8 cellular contexts compared by ENCODE assay signal in the genomic region with DNA sequence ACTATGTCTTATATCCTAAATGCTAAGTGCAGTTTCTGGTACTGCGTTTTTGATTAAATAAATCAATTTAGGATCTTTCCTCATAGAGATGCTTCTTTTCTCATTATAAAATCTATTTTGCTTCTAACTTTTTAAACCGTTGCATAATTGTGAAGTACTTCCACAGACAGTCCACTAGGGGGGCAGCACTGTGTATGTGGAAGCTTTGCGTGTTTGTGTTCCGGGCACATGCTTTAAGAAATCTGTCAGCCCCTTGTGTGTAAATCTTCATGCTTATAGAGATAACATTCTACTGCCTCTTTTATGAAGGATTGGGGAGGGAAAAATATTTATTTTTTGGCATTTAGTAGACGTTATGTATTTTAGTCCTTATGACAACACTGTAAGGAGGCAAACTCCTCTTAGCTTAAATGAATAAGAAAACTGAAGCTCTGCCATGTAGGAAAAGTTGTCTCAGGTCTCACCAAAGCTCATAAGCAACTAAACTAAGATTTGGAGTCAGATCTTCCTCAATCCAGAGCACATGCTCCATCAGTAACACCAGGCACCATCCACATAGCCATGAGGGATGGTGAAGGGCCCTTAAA.
A peak's percentile ranks its signal among the peaks of the same experiment; 100 is the strongest.
DNase-seq lines count a peak whose midpoint lies in the region; ATAC-seq, FAIRE-seq and TF ChIP-seq lines count a peak whose summit lies in the region.

No MANE protein-coding gene starts in this region.

- CTCF ChIA-PET in Calu3 (lab: Charles Lee), result interaction anchor here (0.5 to 0.9 kb wide), 2 partner anchors 8 to 205 kb away, joined by 3 read pairs; no protein-coding TSS in a partner anchor
- CTCF ChIA-PET in activated CD8-positive, alpha-beta T cell treated with anti-CD3 and anti-CD28 coated beads for 36 hours (lab: Charles Lee), result interaction anchor here (0.8 to 1.8 kb wide), 8 partner anchors 11 to 273 kb away, joined by 3 to 5 read pairs (median 3); no protein-coding TSS in a partner anchor

- no peaks in the 10 kb centered on the region for H3K4me1 Mint-ChIP-seq in Calu3 (ENCODE audit: low read depth, unreplicated experiment)
- H3K4me1 Mint-ChIP-seq in activated CD8-positive, alpha-beta T cell treated with anti-CD3 and anti-CD28 coated beads for 36 hours (ENCODE audit: low read depth), result no peaks in the 10 kb centered on the region

- no peak overlapping the region for H3K4me3 Mint-ChIP-seq in Calu3 (ENCODE audit: low read depth, unreplicated experiment)
- H3K4me3 Mint-ChIP-seq in activated CD8-positive, alpha-beta T cell treated with anti-CD3 and anti-CD28 coated beads for 36 hours, result no peak overlapping the region

- DNase-seq in Calu3 (peak; percentile 35), left lobe of liver (ENCODE audit: low spot score) (no peak), urothelium cell line (ENCODE audit: low spot score) (no peak), NCI-H2107 (lab: John Stamatoyannopoulos, UW) (no peak)
- DNase-seq in activated CD8-positive, alpha-beta T cell treated with anti-CD3 and anti-CD28 coated beads for 36 hours, result peak; percentile 2
- no peak for DNase-seq in stimulated activated CD4-positive, alpha-beta T cell treated with anti-CD3 and anti-CD28 coated beads, Interleukin-2, amount 100 ng/mL, for 24 hours

- H3K36me3 Mint-ChIP-seq in Calu3 (ENCODE audit: insufficient read depth, unreplicated experiment), result no peaks in the 10 kb centered on the region
- H3K36me3 Mint-ChIP-seq in activated CD8-positive, alpha-beta T cell treated with anti-CD3 and anti-CD28 coated beads for 36 hours (ENCODE audit: low read depth), result no peaks in the 10 kb centered on the region

- H3K27me3 Mint-ChIP-seq in Calu3 (ENCODE audit: unreplicated experiment), result no peaks in the 10 kb centered on the region
- H3K27me3 Mint-ChIP-seq in activated CD8-positive, alpha-beta T cell treated with anti-CD3 and anti-CD28 coated beads for 36 hours, result peaks cover 2% of the 10 kb centered on the region

- intact Hi-C loops in Calu3 (cut with micrococcal nuclease; ENCODE audit: unreplicated experiment), result loop anchor here (10.0 kb wide), 1 partner anchor 189 kb away; no protein-coding TSS in a partner anchor
- intact Hi-C loops in activated CD8-positive, alpha-beta T cell treated with anti-CD3 and anti-CD28 coated beads for 36 hours (cut with micrococcal nuclease), result loop anchor here (10.0 kb wide), 1 partner anchor 161 kb away; a partner anchor contains a TSS

- no TSS peak for BruUV-seq in Calu3 (replicated peaks; lab: Mats Ljungman, UMichigan)

- POLR2A ChIA-PET in activated CD8-positive, alpha-beta T cell treated with anti-CD3 and anti-CD28 coated beads for 36 hours (lab: Charles Lee), result no interaction called here

- ATAC-seq in GM19452 (IDR thresholded peaks at IDR 0.05; ENCODE audit: unreplicated experiment), result peak; percentile 90
- ATAC-seq in HG03442 (IDR thresholded peaks at IDR 0.05; ENCODE audit: unreplicated experiment), result peak; percentile 91
- ATAC-seq in activated CD8-positive, alpha-beta T cell treated with anti-CD3 and anti-CD28 coated beads for 36 hours, result peak; percentile 55
- peak; percentile 93 for ATAC-seq in left lobe of liver

- no peak overlapping the region for H3K27ac Mint-ChIP-seq in Calu3 (ENCODE audit: unreplicated experiment)
- no peak overlapping the region for H3K27ac Mint-ChIP-seq in activated CD8-positive, alpha-beta T cell treated with anti-CD3 and anti-CD28 coated beads for 36 hours

- FAIRE-seq in urothelium cell line (lab: Jason Lieb, UNC), result no peak

- no peaks in the 10 kb centered on the region for H3K9me3 Mint-ChIP-seq in Calu3 (ENCODE audit: low read depth, unreplicated experiment)
- no peaks in the 10 kb centered on the region for H3K9me3 Mint-ChIP-seq in activated CD8-positive, alpha-beta T cell treated with anti-CD3 and anti-CD28 coated beads for 36 hours

- peak; percentile 76 for TF ChIP-seq CTCF in Calu3 (IDR thresholded peaks at IDR 0.05; ENCODE audit: unreplicated experiment)
- peak; percentile 78 for TF ChIP-seq CTCF in activated CD8-positive, alpha-beta T cell treated with anti-CD3 and anti-CD28 coated beads for 36 hours (IDR thresholded peaks at IDR 0.05)

Comparison
In these comparisons a context has a peak if more than half of its experiments do, and no peak if none do; other contexts are left out.
1. DNase-seq: peak in Calu3 (single experiment) and activated CD8-positive, alpha-beta T cell treated with anti-CD3 and anti-CD28 coated beads for 36 hours (single experiment); none in left lobe of liver (single experiment), urothelium cell line (single experiment), stimulated activated CD4-positive, alpha-beta T cell treated with anti-CD3 and anti-CD28 coated beads, Interleukin-2, amount 100 ng/mL, for 24 hours (0 of 2) and NCI-H2107 (single experiment).
2. Peak in every context shown above with its lines, with median percentiles within 50 percentile points of each other: ATAC-seq.